Comparison of ENCODE assay signal across 1 cellular context in the genomic region with DNA sequence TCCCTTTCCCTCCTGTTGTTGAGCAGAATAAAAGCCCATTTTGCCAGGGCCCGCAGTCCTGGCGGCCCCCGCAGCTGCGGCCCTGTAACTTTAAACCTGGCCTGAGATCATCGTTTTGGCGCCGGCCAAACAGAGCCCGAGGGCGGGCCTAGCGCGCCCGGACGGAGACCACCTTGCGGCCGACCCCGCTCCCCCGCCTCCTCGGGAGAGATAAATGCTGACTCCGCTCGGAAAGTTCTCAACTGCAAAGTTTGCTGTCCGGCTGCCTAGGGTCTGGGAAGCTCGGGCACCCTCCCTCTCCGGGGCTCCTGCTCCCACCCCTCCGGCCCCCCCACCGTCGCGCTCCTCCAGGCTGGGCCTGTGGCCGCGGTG.
TF ChIP-seq lines count a peak whose summit lies in the region.

A gene with protein sequence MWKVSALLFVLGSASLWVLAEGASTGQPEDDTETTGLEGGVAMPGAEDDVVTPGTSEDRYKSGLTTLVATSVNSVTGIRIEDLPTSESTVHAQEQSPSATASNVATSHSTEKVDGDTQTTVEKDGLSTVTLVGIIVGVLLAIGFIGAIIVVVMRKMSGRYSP (plus strand): TSS at position 241 of the 372 bp plus-strand sequence. CDS start 202 bp downstream, outside the sequence.

TF ChIP-seq in HepG2, 621 proteins besides CTCF, POLR2A, EP300 and RAD21:
- TF ChIP-seq EZH2 (conservative IDR thresholded peaks at IDR 0.05; ENCODE audit: low read depth, low read length): no peak
- TF ChIP-seq ZNF256 (CRISPR knock-in tag; conservative IDR thresholded peaks at IDR 0.05): no peak
- no peak for TF ChIP-seq ZNF3 (CRISPR knock-in tag; IDR thresholded peaks at IDR 0.05)
- no peak for TF ChIP-seq ZNF33B (CRISPR knock-in tag; IDR thresholded peaks at IDR 0.05)
- TF ChIP-seq, protein P1, sequence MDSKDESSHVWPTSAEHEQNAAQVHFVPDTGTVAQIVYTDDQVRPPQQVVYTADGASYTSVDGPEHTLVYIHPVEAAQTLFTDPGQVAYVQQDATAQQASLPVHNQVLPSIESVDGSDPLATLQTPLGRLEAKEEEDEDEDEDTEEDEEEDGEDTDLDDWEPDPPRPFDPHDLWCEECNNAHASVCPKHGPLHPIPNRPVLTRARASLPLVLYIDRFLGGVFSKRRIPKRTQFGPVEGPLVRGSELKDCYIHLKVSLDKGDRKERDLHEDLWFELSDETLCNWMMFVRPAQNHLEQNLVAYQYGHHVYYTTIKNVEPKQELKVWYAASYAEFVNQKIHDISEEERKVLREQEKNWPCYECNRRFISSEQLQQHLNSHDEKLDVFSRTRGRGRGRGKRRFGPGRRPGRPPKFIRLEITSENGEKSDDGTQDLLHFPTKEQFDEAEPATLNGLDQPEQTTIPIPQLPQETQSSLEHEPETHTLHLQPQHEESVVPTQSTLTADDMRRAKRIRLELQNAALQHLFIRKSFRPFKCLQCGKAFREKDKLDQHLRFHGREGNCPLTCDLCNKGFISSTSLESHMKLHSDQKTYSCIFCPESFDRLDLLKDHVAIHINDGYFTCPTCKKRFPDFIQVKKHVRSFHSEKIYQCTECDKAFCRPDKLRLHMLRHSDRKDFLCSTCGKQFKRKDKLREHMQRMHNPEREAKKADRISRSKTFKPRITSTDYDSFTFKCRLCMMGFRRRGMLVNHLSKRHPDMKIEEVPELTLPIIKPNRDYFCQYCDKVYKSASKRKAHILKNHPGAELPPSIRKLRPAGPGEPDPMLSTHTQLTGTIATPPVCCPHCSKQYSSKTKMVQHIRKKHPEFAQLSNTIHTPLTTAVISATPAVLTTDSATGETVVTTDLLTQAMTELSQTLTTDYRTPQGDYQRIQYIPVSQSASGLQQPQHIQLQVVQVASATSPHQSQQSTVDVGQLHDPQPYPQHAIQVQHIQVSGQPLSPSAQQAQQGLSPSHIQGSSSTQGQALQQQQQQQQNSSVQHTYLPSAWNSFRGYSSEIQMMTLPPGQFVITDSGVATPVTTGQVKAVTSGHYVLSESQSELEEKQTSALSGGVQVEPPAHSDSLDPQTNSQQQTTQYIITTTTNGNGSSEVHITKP (CRISPR knock-in tag; IDR thresholded peaks at IDR 0.05; ENCODE audit: low read depth): no peak
- TF ChIP-seq, protein P2, sequence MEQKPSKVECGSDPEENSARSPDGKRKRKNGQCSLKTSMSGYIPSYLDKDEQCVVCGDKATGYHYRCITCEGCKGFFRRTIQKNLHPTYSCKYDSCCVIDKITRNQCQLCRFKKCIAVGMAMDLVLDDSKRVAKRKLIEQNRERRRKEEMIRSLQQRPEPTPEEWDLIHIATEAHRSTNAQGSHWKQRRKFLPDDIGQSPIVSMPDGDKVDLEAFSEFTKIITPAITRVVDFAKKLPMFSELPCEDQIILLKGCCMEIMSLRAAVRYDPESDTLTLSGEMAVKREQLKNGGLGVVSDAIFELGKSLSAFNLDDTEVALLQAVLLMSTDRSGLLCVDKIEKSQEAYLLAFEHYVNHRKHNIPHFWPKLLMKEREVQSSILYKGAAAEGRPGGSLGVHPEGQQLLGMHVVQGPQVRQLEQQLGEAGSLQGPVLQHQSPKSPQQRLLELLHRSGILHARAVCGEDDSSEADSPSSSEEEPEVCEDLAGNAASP (CRISPR knock-in tag; IDR thresholded peaks at IDR 0.05; ENCODE audit: borderline replicate concordance): no peak
- TF ChIP-seq POLR2G (IDR thresholded peaks at IDR 0.05; ENCODE audit: low read depth, low read length): no peak
- TF ChIP-seq ZNF564 (CRISPR knock-in tag; IDR thresholded peaks at IDR 0.05): no peak
- no peak for TF ChIP-seq SP4 (CRISPR knock-in tag; IDR thresholded peaks at IDR 0.05)
- TF ChIP-seq ZSCAN30 (CRISPR knock-in tag; IDR thresholded peaks at IDR 0.05): no peak
